In the genomic region with DNA sequence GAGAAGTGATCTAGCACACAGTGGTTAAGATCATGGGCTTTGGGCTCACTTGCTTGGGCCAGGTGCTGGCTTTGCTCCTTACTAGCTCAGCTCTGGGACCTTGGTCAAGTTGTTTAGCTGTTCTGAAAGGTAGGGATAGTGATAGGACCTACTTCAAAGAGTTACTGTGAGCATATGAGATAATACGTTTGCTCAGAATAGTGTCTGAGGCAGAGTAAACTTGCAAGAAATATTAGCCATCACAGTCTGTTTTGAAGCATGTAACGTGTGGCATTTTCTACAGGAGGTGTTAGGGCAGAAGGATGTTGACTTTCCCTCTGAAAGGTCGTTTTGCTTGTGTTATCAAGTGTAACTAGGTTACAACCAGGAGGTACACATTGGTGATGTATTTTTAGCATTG, we compare ENCODE assay signal across 12 cellular contexts. TPM values are rescaled to one million over a fixed set of nuclear protein-coding genes. Genes with fewer than 3 reads are reported as not detected.
DNase-seq lines count a peak whose midpoint lies in the region; ATAC-seq and TF ChIP-seq lines count a peak whose summit lies in the region.
"Had no signal": no experiment of that assay in that cellular context is flagged by ENCODE, and none has a peak within 500 bp of the region (broad histone marks: within the 10 kb centered on the region; RNA-seq: fewer than 3 reads in every experiment).

No MANE protein-coding gene starts in this region.

- H3K4me1 Mint-ChIP-seq in activated T-cell treated with anti-CD3 and anti-CD28 coated beads, Interleukin-2, amount 50 U/mL, for 72 hours (ENCODE audit: low read depth) = peaks cover 76% of the 10 kb centered on the region
- H3K4me1 Mint-ChIP-seq in activated T-cell treated with anti-CD3 and anti-CD28 coated beads, Interleukin-2, amount 50 U/mL, for 4 hours (ENCODE audit: low read depth) = peaks cover 47% of the 10 kb centered on the region
- peaks cover 3% of the 10 kb centered on the region for H3K4me1 Mint-ChIP-seq in WTC11

- peak; percentile 22 to 34 for ATAC-seq in activated T-cell treated with anti-CD3 and anti-CD28 coated beads, Interleukin-2, amount 50 U/mL, for 72 hours (replicated peaks in 1 of 2)
- ATAC-seq in activated T-cell treated with anti-CD3 and anti-CD28 coated beads, Interleukin-2, amount 50 U/mL, for 4 hours = no peak
- no peak for ATAC-seq in WTC11
- peak; percentile 43 to 61 (median 56) for ATAC-seq in right lobe of liver
- peak; percentile 50 for ATAC-seq in upper lobe of right lung

- H3K27me3 ChIP-seq in right lobe of liver = no peaks in the 10 kb centered on the region
- no peaks in the 10 kb centered on the region for H3K27me3 ChIP-seq in upper lobe of right lung

- peak overlapping the region in 1 of 2 donors; percentile 18 for H3K4me3 Mint-ChIP-seq in activated T-cell treated with anti-CD3 and anti-CD28 coated beads, Interleukin-2, amount 50 U/mL, for 72 hours
- no peak overlapping the region for H3K4me3 Mint-ChIP-seq in activated T-cell treated with anti-CD3 and anti-CD28 coated beads, Interleukin-2, amount 50 U/mL, for 4 hours
- no peak overlapping the region for H3K4me3 Mint-ChIP-seq in WTC11

- intact Hi-C loops in right lobe of liver (cut with DNase I) (loop anchor here (5.0 kb wide), 1 partner anchor 412 kb away; no protein-coding TSS in a partner anchor), upper lobe of right lung (cut with DNase I) (loop anchor here (5.0 kb wide), 1 partner anchor 412 kb away; no protein-coding TSS in a partner anchor)

- H3K9me3 Mint-ChIP-seq in activated T-cell treated with anti-CD3 and anti-CD28 coated beads, Interleukin-2, amount 50 U/mL, for 72 hours = no peaks in the 10 kb centered on the region
- no peaks in the 10 kb centered on the region for H3K9me3 Mint-ChIP-seq in activated T-cell treated with anti-CD3 and anti-CD28 coated beads, Interleukin-2, amount 50 U/mL, for 4 hours
- H3K9me3 Mint-ChIP-seq in WTC11 = no peaks in the 10 kb centered on the region

- no peaks in the 10 kb centered on the region for H3K27me3 Mint-ChIP-seq in activated T-cell treated with anti-CD3 and anti-CD28 coated beads, Interleukin-2, amount 50 U/mL, for 72 hours (ENCODE audit: low read depth)
- no peaks in the 10 kb centered on the region for H3K27me3 Mint-ChIP-seq in activated T-cell treated with anti-CD3 and anti-CD28 coated beads, Interleukin-2, amount 50 U/mL, for 4 hours (ENCODE audit: low read depth)
- H3K27me3 Mint-ChIP-seq in WTC11 (ENCODE audit: low read depth) = no peaks in the 10 kb centered on the region

- H3K36me3 ChIP-seq in right lobe of liver = no peaks in the 10 kb centered on the region
- no peaks in the 10 kb centered on the region for H3K36me3 ChIP-seq in upper lobe of right lung

- no peak overlapping the region for H3K27ac ChIP-seq in right lobe of liver
- H3K27ac ChIP-seq in upper lobe of right lung = no peak overlapping the region
- H3K27ac ChIP-seq in RWPE1 = no peak overlapping the region
- H3K27ac ChIP-seq: PC-9 had no signal

- WGBS in right lobe of liver (ENCODE audit: insufficient coverage, low coverage, low lambda C conversion rate, missing lambda C conversion rate) = 26% methylated on average over 3 of the region's 3 CpGs

- DNase-seq in activated T-cell treated with anti-CD3 and anti-CD28 coated beads, Interleukin-2, amount 50 U/mL, for 72 hours = no peak
- DNase-seq in activated T-cell treated with anti-CD3 and anti-CD28 coated beads, Interleukin-2, amount 50 U/mL, for 4 hours = no peak
- DNase-seq in WTC11 (ENCODE audit: low spot score) (no peak), right lobe of liver (no peak), upper lobe of right lung (no peak), DMS79 treated with DMSO at 0.1 percent for 48 hours (lab: John Stamatoyannopoulos, UW) (no peak), globus pallidus (ENCODE audit: low spot score) (no peak), RWPE1 (ENCODE audit: low spot score) (no peak)
- DNase-seq: islet precursor cell; NCI-H2171; stimulated activated CD4-positive, alpha-beta T cell treated with anti-CD3 and anti-CD28 coated beads, Interleukin-12 subunit alpha, Interleukin-12 subunit beta, amount 100 ng/mL, for 4 hours had no signal

- H3K9me3 ChIP-seq in right lobe of liver (no peaks in the 10 kb centered on the region), upper lobe of right lung (no peaks in the 10 kb centered on the region)

- peaks cover 0 to 11% (median 0%) of the 10 kb centered on the region in 4 donors for H3K4me1 ChIP-seq in right lobe of liver
- peaks cover 2% of the 10 kb centered on the region for H3K4me1 ChIP-seq in upper lobe of right lung

- CTCF ChIA-PET in WTC11 (lab: Charles Lee) (interaction anchor here (0.6 to 1.5 kb wide), 2 partner anchors 12 to 410 kb away, joined by 3 to 4 read pairs; no protein-coding TSS in a partner anchor), RWPE1 (lab: Yijun Ruan, JAX) (interaction anchor here (0.6 kb wide), 2 partner anchors 35 to 326 kb away, joined by 3 to 5 read pairs; no protein-coding TSS in a partner anchor)

- TF ChIP-seq POLR2A in right lobe of liver (IDR thresholded peaks at IDR 0.05) = no peak

- POLR2A ChIA-PET in WTC11 (lab: Charles Lee) (no interaction called here), RWPE1 (lab: Yijun Ruan, JAX; ENCODE audit: low non-redundant PET) (no interaction called here)

- no peak for TF ChIP-seq CTCF in WTC11 (IDR thresholded peaks at IDR 0.05)
- no peak for TF ChIP-seq CTCF in right lobe of liver (IDR thresholded peaks at IDR 0.05)
- no peak for TF ChIP-seq CTCF in upper lobe of right lung (IDR thresholded peaks at IDR 0.05)
- TF ChIP-seq CTCF in RWPE1 (conservative IDR thresholded peaks at IDR 0.05; ENCODE audit: low read depth) = no peak

- no peak overlapping the region for H3K4me3 ChIP-seq in right lobe of liver
- H3K4me3 ChIP-seq in upper lobe of right lung = no peak overlapping the region
- H3K4me3 ChIP-seq: PC-9 had no signal

- peak overlapping the region; percentile 60 for H3K27ac Mint-ChIP-seq in activated T-cell treated with anti-CD3 and anti-CD28 coated beads, Interleukin-2, amount 50 U/mL, for 72 hours
- H3K27ac Mint-ChIP-seq in WTC11 = peak overlapping the region; percentile 10; the same call in 1 of the 2 replicates

- H3K36me3 Mint-ChIP-seq in activated T-cell treated with anti-CD3 and anti-CD28 coated beads, Interleukin-2, amount 50 U/mL, for 72 hours (ENCODE audit: insufficient read depth in 2 of 2) = peaks cover 5 to 6% of the 10 kb centered on the region in 2 donors
- H3K36me3 Mint-ChIP-seq in activated T-cell treated with anti-CD3 and anti-CD28 coated beads, Interleukin-2, amount 50 U/mL, for 4 hours (ENCODE audit: insufficient read depth) = peaks cover 12% of the 10 kb centered on the region
- H3K36me3 Mint-ChIP-seq in WTC11 = 0 out of 2 replicates have a peak, but pooled peaks cover 4% of the 10 kb centered on the region

TF ChIP-seq in WTC11, 78 proteins besides CTCF, POLR2A, EP300 and RAD21 (continues in another document):
- TF ChIP-seq, protein P1, sequence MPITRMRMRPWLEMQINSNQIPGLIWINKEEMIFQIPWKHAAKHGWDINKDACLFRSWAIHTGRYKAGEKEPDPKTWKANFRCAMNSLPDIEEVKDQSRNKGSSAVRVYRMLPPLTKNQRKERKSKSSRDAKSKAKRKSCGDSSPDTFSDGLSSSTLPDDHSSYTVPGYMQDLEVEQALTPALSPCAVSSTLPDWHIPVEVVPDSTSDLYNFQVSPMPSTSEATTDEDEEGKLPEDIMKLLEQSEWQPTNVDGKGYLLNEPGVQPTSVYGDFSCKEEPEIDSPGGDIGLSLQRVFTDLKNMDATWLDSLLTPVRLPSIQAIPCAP (CRISPR knock-in tag; IDR thresholded peaks at IDR 0.05) = no peak
- no peak for TF ChIP-seq JUN (CRISPR knock-in tag; IDR thresholded peaks at IDR 0.05)
- TF ChIP-seq, protein P2, sequence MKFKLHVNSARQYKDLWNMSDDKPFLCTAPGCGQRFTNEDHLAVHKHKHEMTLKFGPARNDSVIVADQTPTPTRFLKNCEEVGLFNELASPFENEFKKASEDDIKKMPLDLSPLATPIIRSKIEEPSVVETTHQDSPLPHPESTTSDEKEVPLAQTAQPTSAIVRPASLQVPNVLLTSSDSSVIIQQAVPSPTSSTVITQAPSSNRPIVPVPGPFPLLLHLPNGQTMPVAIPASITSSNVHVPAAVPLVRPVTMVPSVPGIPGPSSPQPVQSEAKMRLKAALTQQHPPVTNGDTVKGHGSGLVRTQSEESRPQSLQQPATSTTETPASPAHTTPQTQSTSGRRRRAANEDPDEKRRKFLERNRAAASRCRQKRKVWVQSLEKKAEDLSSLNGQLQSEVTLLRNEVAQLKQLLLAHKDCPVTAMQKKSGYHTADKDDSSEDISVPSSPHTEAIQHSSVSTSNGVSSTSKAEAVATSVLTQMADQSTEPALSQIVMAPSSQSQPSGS (CRISPR knock-in tag; IDR thresholded peaks at IDR 0.05; ENCODE audit: borderline replicate concordance, low read depth) = no peak

RNA-seq across cellular contexts. Expression of a gene that starts 34.5 kb away (rescaled TPM):
- total RNA-seq in activated T-cell treated with anti-CD3 and anti-CD28 coated beads, Interleukin-2, amount 50 U/mL, for 72 hours = 100 to 1,000 TPM; 116 to 208 TPM
- total RNA-seq in activated T-cell treated with anti-CD3 and anti-CD28 coated beads, Interleukin-2, amount 50 U/mL, for 4 hours = 10 to 100 TPM; 54.9 to 93.3 (median 88.8) TPM
- 15.1 to 17.9 TPM (median 16.9 TPM) in 3 replicates for total RNA-seq in WTC11 (2021)
- 10 to 100 TPM; 23.4 to 83.1 (median 44.4) TPM for total RNA-seq in right lobe of liver
- total RNA-seq in upper lobe of right lung = 87.7 TPM

RNA-seq across cellular contexts. Expression of a gene that starts 35.8 kb away (rescaled TPM):
- total RNA-seq in activated T-cell treated with anti-CD3 and anti-CD28 coated beads, Interleukin-2, amount 50 U/mL, for 72 hours = 10 to 100 TPM; 22.7 to 25.0 TPM
- total RNA-seq in activated T-cell treated with anti-CD3 and anti-CD28 coated beads, Interleukin-2, amount 50 U/mL, for 4 hours = 10 to 100 TPM; 13.8 to 14.1 (median 13.8) TPM
- total RNA-seq in WTC11 (2021) (11.3 to 13.9 TPM (median 12.9 TPM) in 3 replicates), right lobe of liver (1 to 10 TPM in 5 of 6 experiments, under 1 TPM in 1; 0.75 to 2.9 (median 1.7) TPM), upper lobe of right lung (15.9 TPM)

Comparison
In these comparisons a context has a peak if more than half of its experiments do, and no peak if none do; other contexts are left out.
1. ATAC-seq: peak in activated T-cell treated with anti-CD3 and anti-CD28 coated beads, Interleukin-2, amount 50 U/mL, for 72 hours (2 of 2), right lobe of liver (4 of 4) and upper lobe of right lung (single experiment); none in activated T-cell treated with anti-CD3 and anti-CD28 coated beads, Interleukin-2, amount 50 U/mL, for 4 hours (0 of 2) and WTC11 (single experiment).